29 cellular contexts compared by ENCODE assay signal in genomic region chr7:1351881-1352625, GRCh38.
"Had no signal": no experiment of that assay in that cellular context is flagged by ENCODE, and none has a peak within 500 bp of the region (broad histone marks: within the 10 kb centered on the region; RNA-seq: fewer than 3 reads in every experiment).

No MANE protein-coding gene starts in this region.

- H3K27ac Mint-ChIP-seq: immature natural killer cell; naive thymus-derived CD8-positive, alpha-beta T cell; nephron; progenitor cell of endocrine pancreas; stimulated activated effector memory CD8-positive, alpha-beta T cell treated with anti-CD3 and anti-CD28 coated beads, Interleukin-12 subunit alpha, Interleukin-12 subunit beta, amount 100 ng/mL, for 72 hours; stimulated activated naive CD8-positive, alpha-beta T cell treated with anti-CD3 and anti-CD28 coated beads, Interleukin-15, Interleukin-2, amounts not matched to agents 100 ng/mL and 50 ng/mL, for 24 hours had no signal

- H3K9me3 ChIP-seq: heart left ventricle, left lung, neutrophil, suprapubic skin, thoracic aorta, tibial artery, upper lobe of right lung had no signal

- H3K9ac ChIP-seq: parathyroid adenoma had no signal

- DNase-seq: glutamatergic neuron; hypothalamus; immature natural killer cell; kidney glomerular epithelial cell; left cardiac atrium; mesenchymal stem cell; occipital lobe; stimulated activated CD4-positive, alpha-beta T cell treated with anti-CD3 and anti-CD28 coated beads, Interleukin-12 subunit alpha, Interleukin-12 subunit beta, amount 100 ng/mL, for 4 hours; stimulated activated CD4-positive, alpha-beta T cell treated with anti-CD3 and anti-CD28 coated beads, Interleukin-15, amount 100 ng/mL, for 24 hours; stimulated activated CD4-positive, alpha-beta T cell treated with anti-CD3 and anti-CD28 coated beads, Interleukin-2, amount 100 ng/mL, for 24 hours; stimulated activated CD4-positive, alpha-beta T cell treated with anti-CD3 and anti-CD28 coated beads, Interleukin-4, amount 100 ng/mL, for 1 hour; stimulated activated naive CD4-positive, alpha-beta T cell; tibial artery; trophoblast cell; upper lobe of right lung had no signal

- ATAC-seq: heart left ventricle; left cardiac atrium; left lung; naive thymus-derived CD8-positive, alpha-beta T cell; right cardiac atrium; stimulated activated effector memory CD8-positive, alpha-beta T cell treated with anti-CD3 and anti-CD28 coated beads, Interleukin-12 subunit alpha, Interleukin-12 subunit beta, amount 100 ng/mL, for 72 hours; upper lobe of right lung had no signal

- H3K79me2 ChIP-seq: parathyroid adenoma had no signal

- H2AFZ ChIP-seq: parathyroid adenoma had no signal

- H3K4me1 ChIP-seq: heart left ventricle, left lung, parathyroid adenoma, tibial artery, upper lobe of right lung had no signal

- H3K4me2 ChIP-seq: smooth muscle cell had no signal

- H3K4me3 Mint-ChIP-seq: immature natural killer cell; naive thymus-derived CD8-positive, alpha-beta T cell; nephron; neural crest cell; stimulated activated effector memory CD8-positive, alpha-beta T cell treated with anti-CD3 and anti-CD28 coated beads, Interleukin-12 subunit alpha, Interleukin-12 subunit beta, amount 100 ng/mL, for 72 hours; stimulated activated naive CD8-positive, alpha-beta T cell treated with anti-CD3 and anti-CD28 coated beads, Interleukin-15, Interleukin-2, amounts not matched to agents 100 ng/mL and 50 ng/mL, for 24 hours had no signal

- H3K9me3 Mint-ChIP-seq: immature natural killer cell; naive thymus-derived CD8-positive, alpha-beta T cell; nephron; neural crest cell; stimulated activated effector memory CD8-positive, alpha-beta T cell treated with anti-CD3 and anti-CD28 coated beads, Interleukin-12 subunit alpha, Interleukin-12 subunit beta, amount 100 ng/mL, for 72 hours; stimulated activated naive CD8-positive, alpha-beta T cell treated with anti-CD3 and anti-CD28 coated beads, Interleukin-15, Interleukin-2, amounts not matched to agents 100 ng/mL and 50 ng/mL, for 24 hours had no signal

- H3K36me3 ChIP-seq: heart left ventricle, left lung, neutrophil, suprapubic skin, thoracic aorta, tibial artery, upper lobe of right lung had no signal

- H3K4me3 ChIP-seq: heart left ventricle, left lung, smooth muscle cell, suprapubic skin, thoracic aorta, tibial artery, upper lobe of right lung had no signal

- H3K36me3 Mint-ChIP-seq: immature natural killer cell; naive thymus-derived CD8-positive, alpha-beta T cell; stimulated activated effector memory CD8-positive, alpha-beta T cell treated with anti-CD3 and anti-CD28 coated beads, Interleukin-12 subunit alpha, Interleukin-12 subunit beta, amount 100 ng/mL, for 72 hours had no signal

- H3K27ac ChIP-seq: heart left ventricle, left lung, neutrophil, parathyroid adenoma, suprapubic skin, thoracic aorta, tibial artery, upper lobe of right lung had no signal

- H3K4me1 Mint-ChIP-seq: immature natural killer cell; naive thymus-derived CD8-positive, alpha-beta T cell; nephron; neural crest cell; stimulated activated effector memory CD8-positive, alpha-beta T cell treated with anti-CD3 and anti-CD28 coated beads, Interleukin-12 subunit alpha, Interleukin-12 subunit beta, amount 100 ng/mL, for 72 hours had no signal
